12 cellular contexts compared by ENCODE assay signal in the genomic region with DNA sequence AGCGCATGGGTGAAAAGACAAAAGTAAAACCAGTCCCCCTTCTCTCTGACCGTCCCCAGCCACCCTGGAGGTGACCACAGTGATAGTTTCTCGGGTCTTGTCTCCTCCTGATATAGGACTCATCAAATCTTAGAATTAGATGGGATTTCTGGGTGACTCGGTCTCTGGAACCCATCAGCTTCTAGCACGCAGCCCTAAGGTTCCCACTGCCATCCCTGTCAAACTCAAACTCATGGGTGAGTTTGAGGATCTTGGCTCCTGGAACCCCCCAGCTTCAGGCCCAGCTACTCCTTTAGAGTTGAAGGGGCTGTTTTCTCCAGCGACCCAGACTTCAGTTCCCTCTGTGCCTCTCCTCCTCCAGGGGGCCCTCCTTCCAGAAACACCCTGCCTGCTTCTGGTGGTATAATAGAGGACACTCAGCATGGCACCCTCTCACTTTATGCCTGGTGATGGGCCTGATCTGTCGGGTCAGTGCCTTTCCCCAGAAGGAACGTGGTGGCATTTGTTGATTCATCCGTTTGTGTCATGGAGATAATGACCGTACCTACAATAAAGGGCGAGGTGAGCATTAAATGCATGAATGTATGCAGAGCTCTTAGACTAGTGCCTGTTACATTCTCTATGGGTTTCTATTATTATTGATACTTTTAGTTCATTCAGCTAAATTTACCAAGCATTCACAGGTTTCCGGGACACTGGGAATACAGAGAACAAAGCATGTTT. TPM values are rescaled to one million over a fixed set of nuclear protein-coding genes. Genes with fewer than 3 reads are reported as not detected.
DNase-seq lines count a peak whose midpoint lies in the region; ATAC-seq, FAIRE-seq and TF ChIP-seq lines count a peak whose summit lies in the region.
"Had no signal": no experiment of that assay in that cellular context is flagged by ENCODE, and none has a peak within 500 bp of the region (broad histone marks: within the 10 kb centered on the region; RNA-seq: fewer than 3 reads in every experiment).

No MANE protein-coding gene starts in this region.

- H3K4me2 ChIP-seq in PC-3 (ENCODE audit: low read length) (no peak overlapping the region), keratinocyte (ENCODE audit: control insufficient read depth, extremely low read depth, insufficient read depth, low read depth, low read length) (no peak overlapping the region)

- no peak for DNase-seq in PC-3
- no peak for DNase-seq in brain microvascular endothelial cell
- no peak for DNase-seq in keratinocyte (ENCODE audit: low read depth, low spot score)
- DNase-seq in spleen, result no peak
- DNase-seq in activated CD4-positive, alpha-beta T cell treated with anti-CD3 and anti-CD28 coated beads for 1 hour, result no peak
- no peak for DNase-seq in hepatic stellate cell (ENCODE audit: low spot score)
- DNase-seq in T-helper 2 cell, result no peak

- in situ Hi-C loops in brain microvascular endothelial cell (cut with HindIII; ENCODE audit: low pct_ligation_motif_present, low sequenced_read_pairs), result loop anchor here (25.0 kb wide), 1 partner anchor 156 kb away; no protein-coding TSS in a partner anchor

- intact Hi-C loops in PC-3 (cut with micrococcal nuclease), result loop anchor here (1.0 to 5.0 kb wide), 4 partner anchors 81 to 691 kb away; no protein-coding TSS in a partner anchor
- intact Hi-C loops in spleen (cut with DNase I; ENCODE audit: low total_unique reads), result loop anchor here (2.0 kb wide), 1 partner anchor 151 kb away; no protein-coding TSS in a partner anchor

- WGBS in spleen, 5 donors, result 89 to 96% (median 94%) methylated on average over 12 of the region's 12 CpGs

- BruUV-seq in PC-3 (replicated peaks; lab: Mats Ljungman, UMichigan), result no TSS peak

- no peaks in the 10 kb centered on the region for H3K9me1 ChIP-seq in keratinocyte (ENCODE audit: control insufficient read depth, extremely low read depth, insufficient read depth, low read length)

- H3K27me3 ChIP-seq in PC-3 (ENCODE audit: low read length) (no peaks in the 10 kb centered on the region), brain microvascular endothelial cell (replicated peaks) (no peaks in the 10 kb centered on the region), keratinocyte (ENCODE audit: control insufficient read depth, extremely low read depth, insufficient read depth, low read length) (no peaks in the 10 kb centered on the region), spleen (replicated peaks in 1 of 7) (no peaks in the 10 kb centered on the region)
- H3K27me3 ChIP-seq: adrenal gland, tibial artery had no signal

- no peaks in the 10 kb centered on the region for H3K9me2 ChIP-seq in PC-3 (replicated peaks; ENCODE audit: low read length)

- FAIRE-seq in keratinocyte (lab: Jason Lieb, UNC), result peak; percentile 34
- FAIRE-seq: GM12878 had no signal

- no peaks in the 10 kb centered on the region for H3K79me2 ChIP-seq in PC-3 (ENCODE audit: low read length)
- H3K79me2 ChIP-seq in keratinocyte (ENCODE audit: control insufficient read depth, insufficient read depth, low read length), result no peaks in the 10 kb centered on the region

- ATAC-seq in PC-3 (no peak), GM18907 (IDR thresholded peaks at IDR 0.05; ENCODE audit: unreplicated experiment) (no peak)

- dilution Hi-C loops in keratinocyte (cut with MboI; ENCODE audit: extremely low pct_ligation_motif_present, low sequenced_read_pairs), result no loop called here

- H2AFZ ChIP-seq in PC-3 (ENCODE audit: low read length) (no peak overlapping the region), keratinocyte (ENCODE audit: control insufficient read depth, low read length) (no peak overlapping the region)

- H3K9ac ChIP-seq in PC-3 (ENCODE audit: low read length) (no peak overlapping the region), keratinocyte (ENCODE audit: control insufficient read depth, extremely low read depth, insufficient read depth, low read length) (peak overlapping the region; percentile 44)

- CTCF ChIA-PET in PC-3 (lab: Charles Lee), result interaction anchor here (1.0 to 1.3 kb wide), 2 partner anchors 151 to 152 kb away, joined by 3 to 4 read pairs; no protein-coding TSS in a partner anchor

- H4K20me1 ChIP-seq in PC-3 (ENCODE audit: low read length), result no peaks in the 10 kb centered on the region
- H4K20me1 ChIP-seq in keratinocyte (ENCODE audit: control insufficient read depth, extremely low read depth, insufficient read depth, low read length), result no peaks in the 10 kb centered on the region

- TF ChIP-seq CTCF in PC-3 (conservative IDR thresholded peaks at IDR 0.05; ENCODE audit: low read depth, low read length), result no peak
- peak; percentile 56 for TF ChIP-seq CTCF in brain microvascular endothelial cell (IDR thresholded peaks at IDR 0.05; ENCODE audit: low read depth, low read length, missing control alignments)
- TF ChIP-seq CTCF in keratinocyte (optimal IDR thresholded peaks at IDR 0.05 in 1 of 3, IDR thresholded peaks at IDR 0.05 in 1 of 3, conservative IDR thresholded peaks at IDR 0.05 in 1 of 3; ENCODE audit: extremely low read depth in 1 of 3, insufficient read depth in 2 of 3, low read length in 3 of 3), result peak in 1 of 3 experiments; percentile 16
- TF ChIP-seq CTCF in spleen (IDR thresholded peaks at IDR 0.05 in 8 of 11, conservative IDR thresholded peaks at IDR 0.05 in 3 of 11), result no peak

- no peaks in the 10 kb centered on the region for H3K9me3 ChIP-seq in PC-3 (ENCODE audit: low read length)
- peaks cover 12% of the 10 kb centered on the region for H3K9me3 ChIP-seq in keratinocyte (ENCODE audit: control insufficient read depth, low read depth, low read length)
- H3K9me3 ChIP-seq in spleen, result peaks cover 5 to 20% (median 15%) of the 10 kb centered on the region in 8 donors

- H3K4me3 ChIP-seq in PC-3 (ENCODE audit: low read length), result no peak overlapping the region
- H3K4me3 ChIP-seq in brain microvascular endothelial cell (ENCODE audit: low read depth, low read length), result no peak overlapping the region
- H3K4me3 ChIP-seq in keratinocyte (ENCODE audit: control insufficient read depth in 2 of 3, extremely low read depth in 1 of 3, insufficient read depth in 2 of 3, low read depth in 1 of 3, low read length in 3 of 3), result no peak overlapping the region
- H3K4me3 ChIP-seq in spleen, result no peak overlapping the region
- H3K4me3 ChIP-seq: adrenal gland, GM12878, tibial artery had no signal

- no peaks in the 10 kb centered on the region for H3F3A ChIP-seq in PC-3 (ENCODE audit: low read length, unreplicated experiment)

- H3K27ac ChIP-seq in PC-3 (ENCODE audit: low read length) (peak overlapping the region; percentile 24; the same call in 1 of the 2 replicates), brain microvascular endothelial cell (peak overlapping the region; percentile 46), keratinocyte (ENCODE audit: control insufficient read depth, insufficient read depth, low read length) (peak overlapping the region; percentile 64), spleen (peak overlapping the region in 5 of 8 donors; percentile 8 to 37 (median 22))
- H3K27ac ChIP-seq: tibial artery had no signal

- TF ChIP-seq POLR2A in spleen (IDR thresholded peaks at IDR 0.05), result no peak

- H3K4me1 ChIP-seq in PC-3 (ENCODE audit: insufficient read depth, low read length) (peaks cover 10% of the 10 kb centered on the region), keratinocyte (ENCODE audit: control insufficient read depth, extremely low read depth, insufficient read depth, low read length) (peaks cover 6% of the 10 kb centered on the region), spleen (peaks cover 0 to 14% (median 2%) of the 10 kb centered on the region in 6 donors)

- H3K36me3 ChIP-seq in PC-3 (ENCODE audit: low read depth, low read length) (peaks cover 30% of the 10 kb centered on the region), brain microvascular endothelial cell (replicated peaks) (no peaks in the 10 kb centered on the region), keratinocyte (ENCODE audit: control insufficient read depth in 2 of 2, extremely low read depth in 1 of 2, insufficient read depth in 2 of 2, low read length in 2 of 2) (peaks cover 0 to 12% of the 10 kb centered on the region in 2 experiments), spleen (peaks cover 0 to 75% (median 24%) of the 10 kb centered on the region in 6 donors)
- H3K36me3 ChIP-seq: adrenal gland had no signal

- POLR2A ChIA-PET in PC-3 (lab: Charles Lee; ENCODE audit: unreplicated experiment), result no interaction called here

RNA-seq across cellular contexts. Expression of a gene that starts 31.7 kb away (rescaled TPM):
- 112 and 131 TPM in 2 replicates for total RNA-seq in PC-3 (2014; rRNA removed)
- 10.6 to 31.1 TPM (median 24.4 TPM) in 3 replicates for polyA plus RNA-seq in keratinocyte
- polyA plus RNA-seq in keratinocyte (2011; ENCODE audit: low read depth), result 2.7 TPM
- 6.5 and 9.5 TPM in 2 replicates for polyA plus RNA-seq in keratinocyte (2011; cell fraction: cytosol; rRNA removed)
- 10.3 and 13.1 TPM in 2 replicates for polyA plus RNA-seq in keratinocyte (2011; cell fraction: nucleus; rRNA removed)
- polyA plus RNA-seq in keratinocyte (2012; ENCODE audit: low replicate concordance), result 3.2 and 38.1 TPM in 2 replicates
- 22.6 to 45.8 TPM (median 45.6 TPM) in 3 replicates for polyA minus RNA-seq in keratinocyte
- 17.8 TPM for polyA minus RNA-seq in keratinocyte (2011; cell fraction: cytosol; rRNA and poly(A)+ RNA removed)
- 14.0 and 14.7 TPM in 2 replicates for polyA minus RNA-seq in keratinocyte (2011; cell fraction: nucleus; rRNA and poly(A)+ RNA removed)
- total RNA-seq in spleen, result 10 to 100 TPM; 51.8 to 96.3 (median 64.8) TPM
- 10 to 100 TPM; 45.2 to 57.3 (median 49.0) TPM for polyA plus RNA-seq in spleen

RNA-seq across cellular contexts. Expression of a gene that starts 50.7 kb away (rescaled TPM):
- total RNA-seq in PC-3 (2014; rRNA removed) (14.5 and 16.5 TPM in 2 replicates), spleen (100 to 1,000 TPM; 351 to 930 (median 819) TPM)
- polyA plus RNA-seq in keratinocyte (1.5 to 4.5 TPM (median 2.5 TPM) in 3 replicates), spleen (100 to 1,000 TPM; 178 to 629 (median 302) TPM)
- 12.7 TPM for polyA plus RNA-seq in keratinocyte (2011; ENCODE audit: low read depth)
- polyA plus RNA-seq in keratinocyte (2011; cell fraction: cytosol; rRNA removed), result 2.9 and 3.4 TPM in 2 replicates
- 4.1 and 4.6 TPM in 2 replicates for polyA plus RNA-seq in keratinocyte (2011; cell fraction: nucleus; rRNA removed)
- polyA plus RNA-seq in keratinocyte (2012; ENCODE audit: low replicate concordance), result 4.4 and 98.2 TPM in 2 replicates
- polyA minus RNA-seq in keratinocyte, result 1.4 to 6.3 TPM (median 1.9 TPM) in 3 replicates
- polyA minus RNA-seq in keratinocyte (2011; cell fraction: cytosol; rRNA and poly(A)+ RNA removed), result 2.3 TPM
- polyA minus RNA-seq in keratinocyte (2011; cell fraction: nucleus; rRNA and poly(A)+ RNA removed), result 2.9 and 5.5 TPM in 2 replicates
- total RNA-seq: CD4-positive, CD25-positive, alpha-beta regulatory T cell had no signal

Comparison
In these comparisons a context has a peak if more than half of its experiments do, and no peak if none do; other contexts are left out.
1. RNA of a gene that starts 50.7 kb away (total RNA-seq): 351 to 930 TPM in spleen; 14.5 to 16.5 TPM in PC-3; every median in the first group is over 10 times any median in the second.
2. Peak in every context shown above with its lines, with median percentiles within 50 percentile points of each other: H3K27ac ChIP-seq.